Comparison of ENCODE assay signal across 17 cellular contexts in genomic region chr1:211731456-211732275, GRCh38. TPM values are rescaled to one million over a fixed set of nuclear protein-coding genes. Genes with fewer than 3 reads are reported as not detected.
DNase-seq lines count a peak whose midpoint lies in the region; ATAC-seq and TF ChIP-seq lines count a peak whose summit lies in the region.
"Had no signal": no experiment of that assay in that cellular context is flagged by ENCODE, and none has a peak within 500 bp of the region (broad histone marks: within the 10 kb centered on the region; RNA-seq: fewer than 3 reads in every experiment).

No MANE protein-coding gene starts in this region.

- H3K9me3 ChIP-seq in neural progenitor cell (ENCODE audit: low read depth) (no peaks in the 10 kb centered on the region), body of pancreas (no peaks in the 10 kb centered on the region), psoas muscle (no peaks in the 10 kb centered on the region)
- H3K9me3 ChIP-seq: pancreas, stomach had no signal

- no peaks in the 10 kb centered on the region for H4K20me1 ChIP-seq in neural progenitor cell (ENCODE audit: low read depth)

- WGBS in body of pancreas, 2 donors: 77 to 78% methylated on average over 5 of the region's 5 CpGs
- WGBS in psoas muscle, 3 donors: 71 to 82% (median 74%) methylated on average over 5 of the region's 5 CpGs

- H3K36me3 ChIP-seq in neural progenitor cell: no peaks in the 10 kb centered on the region
- no peaks in the 10 kb centered on the region for H3K36me3 ChIP-seq in body of pancreas (replicated peaks in 1 of 2; ENCODE audit: insufficient read depth in 1 of 2, low read depth in 2 of 2)
- no peaks in the 10 kb centered on the region for H3K36me3 ChIP-seq in psoas muscle (ENCODE audit: insufficient read depth in 1 of 2, low read depth in 1 of 2)
- H3K36me3 ChIP-seq: pancreas, stomach had no signal

- H3K9ac ChIP-seq in neural progenitor cell: no peak overlapping the region

- H3K9me3 Mint-ChIP-seq in neural progenitor cell: no peaks in the 10 kb centered on the region
- H3K9me3 Mint-ChIP-seq: activated B cell treated with CpG ODN at 0.5 μM for 24 hours, T-cell had no signal

- no peaks in the 10 kb centered on the region for H3F3A ChIP-seq in neural progenitor cell (ENCODE audit: low read depth)

- H2AFZ ChIP-seq in neural progenitor cell (replicated peaks): peak overlapping the region; percentile 34

- no peak overlapping the region for H3K27ac ChIP-seq in neural progenitor cell
- H3K27ac ChIP-seq in body of pancreas: no peak overlapping the region
- no peak overlapping the region for H3K27ac ChIP-seq in psoas muscle
- H3K27ac ChIP-seq: pancreas, stomach had no signal

- H3K27me3 ChIP-seq in neural progenitor cell (no peaks in the 10 kb centered on the region), body of pancreas (no peaks in the 10 kb centered on the region), psoas muscle (ENCODE audit: insufficient read depth in 3 of 3, low read length in 2 of 3) (no peaks in the 10 kb centered on the region)
- H3K27me3 ChIP-seq: pancreas, stomach had no signal

- H3K27ac Mint-ChIP-seq in neural progenitor cell: peak overlapping the region; percentile 69
- H3K27ac Mint-ChIP-seq: activated B cell treated with CpG ODN at 0.5 μM for 24 hours, T-cell had no signal

- no peaks in the 10 kb centered on the region for H3K36me3 Mint-ChIP-seq in neural progenitor cell
- H3K36me3 Mint-ChIP-seq: CD4-positive, alpha-beta memory T cell; T-cell had no signal

- H3K27me3 Mint-ChIP-seq in neural progenitor cell (ENCODE audit: insufficient read depth, low read depth): peaks cover 41% of the 10 kb centered on the region
- H3K27me3 Mint-ChIP-seq: activated B cell treated with CpG ODN at 0.5 μM for 24 hours; CD4-positive, alpha-beta memory T cell; T-cell had no signal

- H3K4me3 ChIP-seq in neural progenitor cell (no peak overlapping the region), body of pancreas (no peak overlapping the region), psoas muscle (no peak overlapping the region)
- H3K4me3 ChIP-seq: pancreas, stomach had no signal

- H3K4me2 ChIP-seq in neural progenitor cell: no peak overlapping the region

- no peak for TF ChIP-seq POLR2A in body of pancreas (IDR thresholded peaks at IDR 0.05)

- no peaks in the 10 kb centered on the region for H3K79me2 ChIP-seq in neural progenitor cell (ENCODE audit: low read depth)

- TF ChIP-seq CTCF in neural progenitor cell (IDR thresholded peaks at IDR 0.05) (no peak), body of pancreas (IDR thresholded peaks at IDR 0.05) (no peak), psoas muscle (IDR thresholded peaks at IDR 0.05) (no peak)

- intact Hi-C loops in body of pancreas (cut with DNase I): no loop called here
- intact Hi-C loops in psoas muscle (cut with DNase I): no loop called here

- peak; percentile 29 for ATAC-seq in HG02852 (IDR thresholded peaks at IDR 0.05; ENCODE audit: unreplicated experiment)
- no peak for ATAC-seq in body of pancreas
- ATAC-seq in psoas muscle: no peak
- ATAC-seq: pancreas, T-cell had no signal

- DNase-seq in NCI-H1417 (lab: John Stamatoyannopoulos, UW): peak in 2 of 3 experiments; percentile 7 to 18
- no peak for DNase-seq in NCI-H1417 treated with DMSO at 0.1 percent for 48 hours (lab: John Stamatoyannopoulos, UW)
- DNase-seq in RPMI8226: peak; percentile 28
- DNase-seq in neural progenitor cell (ENCODE audit: low spot score): no peak
- DNase-seq in body of pancreas: no peak
- DNase-seq in activated naive CD4-positive, alpha-beta T cell (lab: John Stamatoyannopoulos, UW): no peak
- no peak for DNase-seq in psoas muscle
- DNase-seq: 8988T; activated B cell treated with CpG ODN at 0.5 μM for 24 hours; activated gamma-delta T cell; CD4-positive, alpha-beta memory T cell; GOT3; NCI-H446 treated with DMSO at 0.1 percent for 48 hours; pancreas; stomach; T-cell had no signal

- H3K4me1 ChIP-seq in neural progenitor cell (no peaks in the 10 kb centered on the region), body of pancreas (peaks cover 23% of the 10 kb centered on the region), psoas muscle (no peaks in the 10 kb centered on the region)

- H3K4me3 Mint-ChIP-seq in neural progenitor cell: no peak overlapping the region
- H3K4me3 Mint-ChIP-seq: activated B cell treated with CpG ODN at 0.5 μM for 24 hours; CD4-positive, alpha-beta memory T cell; T-cell had no signal

- H3K4me1 Mint-ChIP-seq in neural progenitor cell: peaks cover 24% of the 10 kb centered on the region
- H3K4me1 Mint-ChIP-seq: CD4-positive, alpha-beta memory T cell had no signal

RNA-seq across cellular contexts. Expression of gene NEK2, which starts 56.2 kb away (rescaled TPM):
- total RNA-seq in neural progenitor cell (ENCODE audit: low replicate concordance) (56.0 and 93.3 TPM in 2 replicates), body of pancreas (not detected), psoas muscle (not detected)
- under 1 TPM in 2 of 3 donors, not detected in 1; 0.03 to 0.04 TPM for polyA plus RNA-seq in psoas muscle
- total RNA-seq: CD4-positive, alpha-beta memory T cell had no signal
- polyA plus RNA-seq: CD4-positive, alpha-beta memory T cell had no signal

Comparison
In these comparisons a context has a peak if more than half of its experiments do, and no peak if none do; other contexts are left out.
1. DNase-seq: peak in NCI-H1417 (2 of 3) and RPMI8226 (single experiment); none in NCI-H1417 treated with DMSO at 0.1 percent for 48 hours (single experiment), neural progenitor cell (single experiment), body of pancreas (0 of 4), activated naive CD4-positive, alpha-beta T cell (0 of 4) and psoas muscle (0 of 2).
2. RNA of gene NEK2, which starts 56.2 kb away (total RNA-seq): 56.0 to 93.3 TPM in neural progenitor cell; not detected in psoas muscle and not detected in body of pancreas; every median in the first group is over 10 times any median in the second.